In genomic region chr19:18206018-18206417, GRCh38 we compare ENCODE assay signal across 1 cellular context.
TF ChIP-seq lines count a peak whose summit lies in the region.

No MANE protein-coding gene starts in this region.

TF ChIP-seq in HepG2, 621 proteins besides CTCF, POLR2A, EP300 and RAD21:
- TF ChIP-seq SRSF1 (optimal IDR thresholded peaks at IDR 0.05; ENCODE audit: low read depth, low read length) (no peak), ZNF768 (CRISPR knock-in tag; IDR thresholded peaks at IDR 0.05) (no peak), PAXIP1 (CRISPR knock-in tag; conservative IDR thresholded peaks at IDR 0.05) (no peak), ZNF446 (CRISPR knock-in tag; IDR thresholded peaks at IDR 0.05) (no peak), TEAD3 (CRISPR knock-in tag; optimal IDR thresholded peaks at IDR 0.05; ENCODE audit: borderline replicate concordance) (no peak), ZMAT5 (CRISPR knock-in tag; IDR thresholded peaks at IDR 0.05; ENCODE audit: borderline replicate concordance, low read depth) (no peak)
